Comparison of ENCODE assay signal across 9 cellular contexts in genomic region chr15:44194397-44195150, GRCh38. TPM values are rescaled to one million over a fixed set of nuclear protein-coding genes. Genes with fewer than 3 reads are reported as not detected.
DNase-seq lines count a peak whose midpoint lies in the region; ATAC-seq and TF ChIP-seq lines count a peak whose summit lies in the region.
"Had no signal": no experiment of that assay in that cellular context is flagged by ENCODE, and none has a peak within 500 bp of the region (broad histone marks: within the 10 kb centered on the region; RNA-seq: fewer than 3 reads in every experiment).

No MANE protein-coding gene starts in this region.

- no peaks in the 10 kb centered on the region for H3K27me3 ChIP-seq in adrenal gland
- no peaks in the 10 kb centered on the region for H3K27me3 ChIP-seq in right atrium auricular region
- H3K27me3 ChIP-seq: thyroid gland had no signal

- H3K36me3 ChIP-seq in adrenal gland (replicated peaks in 1 of 2) (no peaks in the 10 kb centered on the region), right atrium auricular region (no peaks in the 10 kb centered on the region)
- H3K36me3 ChIP-seq: thyroid gland had no signal

- in situ Hi-C loops in SK-MEL-5 (cut with HindIII; ENCODE audit: low pct_unique_long_range_greater_than_20kb, low sequenced_read_pairs), result no loop called here

- H3K27ac ChIP-seq in adrenal gland (peak overlapping the region; percentile 65 to 90 (median 76)), right atrium auricular region (peak overlapping the region; percentile 78)
- H3K27ac ChIP-seq: thyroid gland had no signal

- H3K4me3 ChIP-seq in adrenal gland, result peak overlapping the region in 3 of 4 donors; percentile 42 to 68 (median 66)
- peak overlapping the region; percentile 73 to 75 for H3K4me3 ChIP-seq in right atrium auricular region
- peak overlapping the region; percentile 66 for H3K4me3 ChIP-seq in retinal pigment epithelial cell (ENCODE audit: low read length)

- TF ChIP-seq POLR2A in adrenal gland (IDR thresholded peaks at IDR 0.05), result peak in 1 of 2 donors; percentile 75

- peaks cover 3 to 12% of the 10 kb centered on the region in 2 donors for H3K4me1 ChIP-seq in adrenal gland (replicated peaks in 1 of 2)
- H3K4me1 ChIP-seq in right atrium auricular region, result peaks cover 0 to 23% of the 10 kb centered on the region in 2 donors

- ATAC-seq in Right ventricle myocardium inferior, result peak; percentile 53
- peak; percentile 24 for ATAC-seq in HG03139 (IDR thresholded peaks at IDR 0.05; ENCODE audit: unreplicated experiment)

- intact Hi-C loops in Right ventricle myocardium inferior (cut with DNase I) (loop anchor here (5.0 kb wide), 2 partner anchors 92 to 402 kb away; partner anchors contain the start of gene SERF2), cardiac septum (cut with DNase I) (no loop called here), adrenal gland (cut with DNase I) (no loop called here)

- DNase-seq in Right ventricle myocardium inferior (ENCODE audit: missing footprints) (peak; percentile 70), cardiac septum (ENCODE audit: low spot score) (no peak), SK-MEL-5 (ENCODE audit: low read depth, low spot score) (peak; percentile 62), adrenal gland (peak; percentile 50 to 69 (median 68)), right atrium auricular region (ENCODE audit: low spot score) (no peak), retinal pigment epithelial cell (ENCODE audit: low read depth) (peak; percentile 67), MV-4-11 (lab: John Stamatoyannopoulos, UW) (no peak)

- H3K9me3 ChIP-seq in adrenal gland (replicated peaks in 1 of 3), result no peaks in the 10 kb centered on the region
- H3K9me3 ChIP-seq in right atrium auricular region, result no peaks in the 10 kb centered on the region
- H3K9me3 ChIP-seq: thyroid gland had no signal

- 2 to 4% (median 3%) methylated on average over 12 to 72 of the region's 72 CpGs for WGBS in adrenal gland, 4 donors

- TF ChIP-seq CTCF in adrenal gland (IDR thresholded peaks at IDR 0.05), result peak in 2 of 6 experiments; percentile 11 to 14
- TF ChIP-seq CTCF in right atrium auricular region (IDR thresholded peaks at IDR 0.05), result no peak
- TF ChIP-seq CTCF in retinal pigment epithelial cell (conservative IDR thresholded peaks at IDR 0.05; ENCODE audit: low read depth, low read length), result no peak

RNA-seq across cellular contexts. Expression of gene FRMD5, which starts 0.5 kb away (rescaled TPM):
- total RNA-seq in Right ventricle myocardium inferior (43.0 TPM), cardiac septum (69.1 TPM), adrenal gland (10 to 100 TPM in 5 of 8 donors, 1 to 10 TPM in 3; 5.6 to 36.7 (median 12.1) TPM), right atrium auricular region (10 to 100 TPM; 25.5 to 52.3 TPM)
- 14.3 and 16.3 TPM in 2 replicates for total RNA-seq in SK-MEL-5 (2014; rRNA removed; shearing (Covaris generic))
- 10.7 and 16.2 TPM in 2 replicates for polyA plus RNA-seq in SK-MEL-5 (2015; cell fraction: cytosol; rRNA removed)
- polyA plus RNA-seq in SK-MEL-5 (2015; cell fraction: nucleus; rRNA removed), result 18.8 and 23.0 TPM in 2 replicates
- polyA plus RNA-seq in adrenal gland, result 10 to 100 TPM in 1 of 3 donors, 1 to 10 TPM in 2; 2.9 to 49.4 (median 4.1) TPM

Comparison
In these comparisons a context has a peak if more than half of its experiments do, and no peak if none do; other contexts are left out.
1. DNase-seq: peak in Right ventricle myocardium inferior (single experiment), SK-MEL-5 (single experiment), adrenal gland (7 of 7) and retinal pigment epithelial cell (single experiment); none in cardiac septum (single experiment), right atrium auricular region (single experiment) and MV-4-11 (single experiment).
2. Peak in every context shown above with its lines, with median percentiles within 50 percentile points of each other: H3K4me3 ChIP-seq.